Comparison of ENCODE assay signal across 16 cellular contexts in the genomic region with DNA sequence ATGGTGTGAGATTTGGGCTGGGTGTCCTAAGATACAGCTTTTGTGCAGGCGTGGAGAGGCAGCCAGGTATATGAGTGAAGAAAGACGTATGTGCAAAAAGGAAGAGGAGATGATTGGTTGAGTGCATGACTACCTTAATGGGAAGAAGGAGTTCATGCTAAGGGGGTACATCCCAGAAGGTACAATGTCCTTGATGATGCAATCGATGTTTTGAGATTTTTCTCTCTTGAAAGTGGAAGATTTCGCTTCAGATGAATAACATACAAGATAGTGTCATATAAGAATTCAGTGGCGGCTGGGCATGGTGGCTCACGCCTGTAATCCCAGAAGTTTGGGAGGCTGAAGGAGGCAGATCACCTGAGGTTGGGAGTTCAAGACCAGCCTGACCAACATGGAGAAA.
A peak's percentile ranks its signal among the peaks of the same experiment; 100 is the strongest.
DNase-seq lines count a peak whose midpoint lies in the region; ATAC-seq, FAIRE-seq and TF ChIP-seq lines count a peak whose summit lies in the region.
"Had no signal": no experiment of that assay in that cellular context is flagged by ENCODE, and none has a peak within 500 bp of the region (broad histone marks: within the 10 kb centered on the region; RNA-seq: fewer than 3 reads in every experiment).

No MANE protein-coding gene starts in this region.

- peaks cover 2 to 16% of the 10 kb centered on the region in 2 donors for H3K9me3 Mint-ChIP-seq in activated T-cell treated with anti-CD3 and anti-CD28 coated beads, Interleukin-2, amount 50 U/mL, for 72 hours
- H3K9me3 Mint-ChIP-seq in Caco-2 (ENCODE audit: unreplicated experiment): no peaks in the 10 kb centered on the region
- H3K9me3 Mint-ChIP-seq in nephron progenitor cell: no peaks in the 10 kb centered on the region
- H3K9me3 Mint-ChIP-seq: HFFc6 had no signal

- peaks cover 5% of the 10 kb centered on the region; the same call in 1 of the 2 replicates for H3K4me1 ChIP-seq in Caco-2
- H3K4me1 ChIP-seq: BLaER1 had no signal

- no TSS peak for BruUV-seq in Caco-2 (replicated peaks; lab: Mats Ljungman, UMichigan)

- ATAC-seq in activated T-cell treated with anti-CD3 and anti-CD28 coated beads, Interleukin-2, amount 50 U/mL, for 72 hours (replicated peaks in 1 of 2): no peak
- ATAC-seq in GM21381 (IDR thresholded peaks at IDR 0.05; ENCODE audit: unreplicated experiment): no peak

- H3K4me1 Mint-ChIP-seq in activated T-cell treated with anti-CD3 and anti-CD28 coated beads, Interleukin-2, amount 50 U/mL, for 72 hours (ENCODE audit: low read depth): peaks cover 23% of the 10 kb centered on the region
- H3K4me1 Mint-ChIP-seq in Caco-2 (ENCODE audit: low read depth, unreplicated experiment): peaks cover 15% of the 10 kb centered on the region
- H3K4me1 Mint-ChIP-seq in nephron progenitor cell: no peaks in the 10 kb centered on the region

- H3K27ac Mint-ChIP-seq in activated T-cell treated with anti-CD3 and anti-CD28 coated beads, Interleukin-2, amount 50 U/mL, for 72 hours: peak overlapping the region; percentile 6
- peak overlapping the region; percentile 3 for H3K27ac Mint-ChIP-seq in Caco-2 (ENCODE audit: unreplicated experiment)
- peak overlapping the region; percentile 0 for H3K27ac Mint-ChIP-seq in nephron progenitor cell
- H3K27ac Mint-ChIP-seq: HFFc6 had no signal

- intact Hi-C loops in Caco-2 (cut with micrococcal nuclease; ENCODE audit: unreplicated experiment): no loop called here

- H3K27me3 ChIP-seq in Caco-2 (replicated peaks; ENCODE audit: control insufficient read depth, insufficient read depth, low read length): no peaks in the 10 kb centered on the region
- no peaks in the 10 kb centered on the region for H3K27me3 ChIP-seq in bronchial epithelial cell (ENCODE audit: control insufficient read depth, insufficient read depth, low read length)
- H3K27me3 ChIP-seq: BLaER1 had no signal

- POLR2A ChIA-PET in Caco-2 (lab: Charles Lee): no interaction called here

- no peaks in the 10 kb centered on the region for H3K36me3 ChIP-seq in Caco-2 (ENCODE audit: control insufficient read depth, insufficient read depth, low read length)
- H3K36me3 ChIP-seq in bronchial epithelial cell (ENCODE audit: control insufficient read depth, insufficient read depth, low read length): no peaks in the 10 kb centered on the region

- DNase-seq in activated T-cell treated with anti-CD3 and anti-CD28 coated beads, Interleukin-2, amount 50 U/mL, for 72 hours: no peak
- DNase-seq in activated T-cell treated with anti-CD3 and anti-CD28 coated beads, Interleukin-2, amount 50 U/mL, for 48 hours: no peak
- DNase-seq in Caco-2 (no peak), bronchial epithelial cell (ENCODE audit: low read depth) (no peak), nephron progenitor cell (no peak), NCI-H69 (lab: John Stamatoyannopoulos, UW) (no peak)
- no peak for DNase-seq in stimulated activated CD4-positive, alpha-beta T cell treated with anti-CD3 and anti-CD28 coated beads, Interleukin-4, amount 100 ng/mL, for 1 hour
- DNase-seq: AML-193, COR-L47, DMS53, GF-D8, HCEC 1CT, HFFc6 had no signal

- peaks cover 16 to 25% of the 10 kb centered on the region in 2 donors for H3K36me3 Mint-ChIP-seq in activated T-cell treated with anti-CD3 and anti-CD28 coated beads, Interleukin-2, amount 50 U/mL, for 72 hours (ENCODE audit: insufficient read depth in 2 of 2)
- H3K36me3 Mint-ChIP-seq in Caco-2 (ENCODE audit: insufficient read depth, unreplicated experiment) (peaks cover 7% of the 10 kb centered on the region), nephron progenitor cell (ENCODE audit: low read depth) (peaks cover 17% of the 10 kb centered on the region)

- no peaks in the 10 kb centered on the region for H3K9me3 ChIP-seq in Caco-2
- H3K9me3 ChIP-seq: BLaER1 had no signal

- no peak overlapping the region for H3K4me3 ChIP-seq in Caco-2 (ENCODE audit: low read depth, low read length)
- H3K4me3 ChIP-seq in bronchial epithelial cell (ENCODE audit: low read depth, low read length): no peak overlapping the region
- H3K4me3 ChIP-seq: BLaER1 had no signal

- FAIRE-seq in bronchial epithelial cell (lab: Jason Lieb, UNC): peak; percentile 36
- FAIRE-seq: GM19239 had no signal

- no peak overlapping the region for H3K4me3 Mint-ChIP-seq in activated T-cell treated with anti-CD3 and anti-CD28 coated beads, Interleukin-2, amount 50 U/mL, for 72 hours
- H3K4me3 Mint-ChIP-seq in Caco-2 (ENCODE audit: unreplicated experiment) (no peak overlapping the region), nephron progenitor cell (no peak overlapping the region)
- H3K4me3 Mint-ChIP-seq: HFFc6 had no signal

- TF ChIP-seq CTCF in Caco-2 (IDR thresholded peaks at IDR 0.05; ENCODE audit: insufficient read depth in 1 of 2, low read depth in 1 of 2, low read length in 1 of 2, severe bottlenecking in 1 of 2, unreplicated experiment in 1 of 2): no peak
- TF ChIP-seq CTCF in bronchial epithelial cell (IDR thresholded peaks at IDR 0.05; ENCODE audit: insufficient read depth, low read length, severe bottlenecking): no peak
- no peak for TF ChIP-seq CTCF in nephron progenitor cell (IDR thresholded peaks at IDR 0.05)

- no peaks in the 10 kb centered on the region for H3K27me3 Mint-ChIP-seq in activated T-cell treated with anti-CD3 and anti-CD28 coated beads, Interleukin-2, amount 50 U/mL, for 72 hours (ENCODE audit: low read depth)
- H3K27me3 Mint-ChIP-seq in Caco-2 (ENCODE audit: insufficient read depth, unreplicated experiment): no peaks in the 10 kb centered on the region
- peaks cover 2% of the 10 kb centered on the region for H3K27me3 Mint-ChIP-seq in nephron progenitor cell (ENCODE audit: low read depth, poor library complexity)

- CTCF ChIA-PET in Caco-2 (lab: Charles Lee): no interaction called here
